In genomic region chr13:75689686-75690085, GRCh38 we compare ENCODE assay signal across 28 cellular contexts.
"Had no signal": no experiment of that assay in that cellular context is flagged by ENCODE, and none has a peak within 500 bp of the region (broad histone marks: within the 10 kb centered on the region; RNA-seq: fewer than 3 reads in every experiment).

No MANE protein-coding gene starts in this region.

- H3K4me3 ChIP-seq: adrenal gland, body of pancreas, esophagus squamous epithelium had no signal

- H3K27ac ChIP-seq: adrenal gland, body of pancreas, esophagus squamous epithelium had no signal

- H3K9me3 ChIP-seq: adrenal gland, body of pancreas, esophagus squamous epithelium had no signal

- H3K4me1 ChIP-seq: adrenal gland, body of pancreas had no signal

- H3K36me3 ChIP-seq: adrenal gland, esophagus squamous epithelium had no signal

- ATAC-seq: activated CD4-positive, alpha-beta T cell treated with anti-CD3 and anti-CD28 coated beads for 36 hours; activated CD8-positive, alpha-beta memory T cell treated with anti-CD3 and anti-CD28 coated beads, Interleukin-2, amount 10 ng/mL, durations not matched to agents 7 days and 5 days; activated CD8-positive, alpha-beta T cell treated with anti-CD3 and anti-CD28 coated beads, Interleukin-2, amount 10 ng/mL, durations not matched to agents 7 days and 5 days; activated naive CD8-positive, alpha-beta T cell treated with anti-CD3 and anti-CD28 coated beads, Interleukin-2, amount 50 U/mL, for 24 hours; body of pancreas; effector memory CD8-positive, alpha-beta T cell; T-helper 17 cell had no signal

- H3K27me3 ChIP-seq: adrenal gland, body of pancreas, esophagus squamous epithelium had no signal

- DNase-seq: activated CD4-positive, alpha-beta memory T cell treated with anti-CD3 and anti-CD28 coated beads for 36 hours; activated CD4-positive, alpha-beta T cell treated with anti-CD3 and anti-CD28 coated beads for 36 hours; activated CD4-positive, alpha-beta T cell treated with anti-CD3 and anti-CD28 coated beads, Interleukin-2, amount 10 ng/mL, durations not matched to agents 24 days and 14 days; activated CD4-positive, CD25-positive, alpha-beta regulatory T cell; activated CD4-positive, CD25-positive, alpha-beta regulatory T cell treated with anti-CD3 and anti-CD28 coated beads, Interleukin-2, amount 50 U/mL, for 72 hours; activated CD8-positive, alpha-beta memory T cell treated with anti-CD3 and anti-CD28 coated beads, Interleukin-2, amount 10 ng/mL, durations not matched to agents 7 days and 5 days; activated CD8-positive, alpha-beta memory T cell treated with anti-CD3 and anti-CD28 coated beads, Interleukin-2, amount 50 U/mL, for 4 hours; activated CD8-positive, alpha-beta T cell treated with anti-CD3 and anti-CD28 coated beads, Interleukin-2, amount 10 ng/mL, durations not matched to agents 7 days and 5 days; activated effector memory CD4-positive, alpha-beta T cell treated with anti-CD3 and anti-CD28 coated beads, Interleukin-2, amount 50 U/mL, for 16 hours; activated naive CD4-positive, alpha-beta T cell treated with anti-CD3 and anti-CD28 coated beads for 36 hours; activated naive CD8-positive, alpha-beta T cell treated with anti-CD3 and anti-CD28 coated beads for 36 hours; activated naive CD8-positive, alpha-beta T cell treated with anti-CD3 and anti-CD28 coated beads, Interleukin-2, amount 50 U/mL, for 24 hours; activated T-cell treated with anti-CD3 and anti-CD28 coated beads, Interleukin-2, amount 50 U/mL, for 1 hour; activated T-cell treated with anti-CD3 and anti-CD28 coated beads, Interleukin-2, amount 50 U/mL, for 48 hours; adrenal gland; amygdala; aorta; body of pancreas; caudate nucleus; cortex of kidney; dermis blood vessel endothelial cell; effector CD4-positive, alpha-beta T cell; effector memory CD8-positive, alpha-beta T cell; esophagus squamous epithelium; foreskin fibroblast; head of caudate nucleus; T-helper 17 cell; T1000 had no signal
